Comparison of ENCODE assay signal across 14 cellular contexts in genomic region chr6:31797607-31798006, GRCh38. TPM values are rescaled to one million over a fixed set of nuclear protein-coding genes. Genes with fewer than 3 reads are reported as not detected.
DNase-seq lines count a peak whose midpoint lies in the region; ATAC-seq and TF ChIP-seq lines count a peak whose summit lies in the region.
"Had no signal": no experiment of that assay in that cellular context is flagged by ENCODE, and none has a peak within 500 bp of the region (broad histone marks: within the 10 kb centered on the region; RNA-seq: fewer than 3 reads in every experiment).

No MANE protein-coding gene starts in this region.

- no peak overlapping the region for H3K4me3 ChIP-seq in right lobe of liver
- no peak overlapping the region for H3K4me3 ChIP-seq in MG63
- H3K4me3 ChIP-seq: breast epithelium had no signal

- 71% methylated on average over 5 of the region's 5 CpGs for WGBS in right lobe of liver (ENCODE audit: insufficient coverage, low coverage, low lambda C conversion rate, missing lambda C conversion rate)

- H3K4me3 Mint-ChIP-seq in activated T-cell treated with anti-CD3 and anti-CD28 coated beads, Interleukin-2, amount 50 U/mL, for 4 hours: peak overlapping the region; percentile 37
- H3K4me3 Mint-ChIP-seq in type B pancreatic cell: peak overlapping the region; percentile 41

- peak overlapping the region; percentile 55 for H3K27ac Mint-ChIP-seq in type B pancreatic cell

- TF ChIP-seq CTCF in right lobe of liver (IDR thresholded peaks at IDR 0.05) (no peak), type B pancreatic cell (conservative IDR thresholded peaks at IDR 0.05) (no peak)

- no peaks in the 10 kb centered on the region for H3K9me3 Mint-ChIP-seq in activated T-cell treated with anti-CD3 and anti-CD28 coated beads, Interleukin-2, amount 50 U/mL, for 4 hours
- H3K9me3 Mint-ChIP-seq in type B pancreatic cell: no peaks in the 10 kb centered on the region

- H3K27me3 ChIP-seq in right lobe of liver: no peaks in the 10 kb centered on the region
- no peaks in the 10 kb centered on the region for H3K27me3 ChIP-seq in MG63
- H3K27me3 ChIP-seq: BE2C, breast epithelium had no signal

- peaks cover 35% of the 10 kb centered on the region for H3K4me1 Mint-ChIP-seq in activated T-cell treated with anti-CD3 and anti-CD28 coated beads, Interleukin-2, amount 50 U/mL, for 4 hours (ENCODE audit: low read depth)
- peaks cover 9% of the 10 kb centered on the region for H3K4me1 Mint-ChIP-seq in type B pancreatic cell (ENCODE audit: unreplicated experiment)

- H3K9me3 ChIP-seq in right lobe of liver (no peaks in the 10 kb centered on the region), MG63 (no peaks in the 10 kb centered on the region)
- H3K9me3 ChIP-seq: BE2C, breast epithelium had no signal

- no peak for TF ChIP-seq POLR2A in right lobe of liver (IDR thresholded peaks at IDR 0.05)

- intact Hi-C loops in right lobe of liver (cut with DNase I): no loop called here

- peak overlapping the region in 2 of 3 donors; percentile 4 to 33 for H3K27ac ChIP-seq in right lobe of liver

- peaks cover 0 to 12% (median 4%) of the 10 kb centered on the region in 4 donors for H3K4me1 ChIP-seq in right lobe of liver
- H3K4me1 ChIP-seq: BE2C, breast epithelium had no signal

- DNase-seq in stimulated activated naive CD4-positive, alpha-beta T cell (lab: John Stamatoyannopoulos, UW): peak in 4 of 6 experiments; percentile 2 to 46 (median 32)
- DNase-seq in stimulated activated naive CD4-positive, alpha-beta T cell treated with Interleukin-2 at 50 U/mL for 16 hours (lab: John Stamatoyannopoulos, UW): no peak
- no peak for DNase-seq in activated T-cell treated with anti-CD3 and anti-CD28 coated beads, Interleukin-2, amount 50 U/mL, for 4 hours
- no peak for DNase-seq in right lobe of liver
- DNase-seq in type B pancreatic cell (ENCODE audit: extremely low spot score, unreplicated experiment): no peak
- DNase-seq in stimulated activated CD4-positive, alpha-beta T cell treated with anti-CD3 and anti-CD28 coated beads, Interleukin-12 subunit alpha, Interleukin-12 subunit beta, amount 100 ng/mL, for 4 hours: no peak
- DNase-seq in MG63: no peak
- DNase-seq: activated CD4-positive, CD25-positive, alpha-beta regulatory T cell treated with anti-CD3 and anti-CD28 coated beads, Interleukin-2, amount 50 U/mL, for 72 hours; BE2C; NCI-H2107; RPMI8226 had no signal

- no peaks in the 10 kb centered on the region for H3K36me3 ChIP-seq in right lobe of liver
- no peaks in the 10 kb centered on the region; the same call in 1 of the 2 replicates for H3K36me3 ChIP-seq in MG63
- H3K36me3 ChIP-seq: breast epithelium had no signal

- H3K36me3 Mint-ChIP-seq in activated T-cell treated with anti-CD3 and anti-CD28 coated beads, Interleukin-2, amount 50 U/mL, for 4 hours (ENCODE audit: insufficient read depth): peaks cover 5% of the 10 kb centered on the region
- peaks cover 3% of the 10 kb centered on the region for H3K36me3 Mint-ChIP-seq in type B pancreatic cell

- ATAC-seq in activated T-cell treated with anti-CD3 and anti-CD28 coated beads, Interleukin-2, amount 50 U/mL, for 4 hours: no peak
- no peak for ATAC-seq in right lobe of liver
- no peak for ATAC-seq in HG02840 (IDR thresholded peaks at IDR 0.05; ENCODE audit: low FRiP score, unreplicated experiment)

- no peaks in the 10 kb centered on the region for H3K27me3 Mint-ChIP-seq in activated T-cell treated with anti-CD3 and anti-CD28 coated beads, Interleukin-2, amount 50 U/mL, for 4 hours (ENCODE audit: low read depth)
- H3K27me3 Mint-ChIP-seq in type B pancreatic cell: no peaks in the 10 kb centered on the region

RNA-seq across cellular contexts. Expression of gene VARS1, which starts 2.1 kb away (rescaled TPM):
- total RNA-seq in activated T-cell treated with anti-CD3 and anti-CD28 coated beads, Interleukin-2, amount 50 U/mL, for 4 hours: 100 to 1,000 TPM; 231 to 263 (median 234) TPM
- 10 to 100 TPM; 31.0 to 58.1 (median 41.0) TPM for total RNA-seq in right lobe of liver
- total RNA-seq in type B pancreatic cell (ENCODE audit: low replicate concordance): 89.0 and 104 TPM in 2 replicates
- total RNA-seq in MG63 (2014; rRNA removed; shearing (Covaris generic); ENCODE audit: low replicate concordance): 58.8 and 107 TPM in 2 replicates

RNA-seq across cellular contexts. Expression of gene LSM2, which starts 9.2 kb away (rescaled TPM):
- 100 to 1,000 TPM; 163 to 192 (median 184) TPM for total RNA-seq in activated T-cell treated with anti-CD3 and anti-CD28 coated beads, Interleukin-2, amount 50 U/mL, for 4 hours
- total RNA-seq in right lobe of liver (10 to 100 TPM; 11.0 to 26.1 (median 11.6) TPM), type B pancreatic cell (ENCODE audit: low replicate concordance) (57.9 and 74.5 TPM in 2 replicates)
- 57.0 and 58.4 TPM in 2 replicates for total RNA-seq in MG63 (2014; rRNA removed; shearing (Covaris generic); ENCODE audit: low replicate concordance)

RNA-seq across cellular contexts. Expression of gene HSPA1L, which starts 17.5 kb away (rescaled TPM):
- 1 to 10 TPM; 1.6 to 1.8 (median 1.7) TPM for total RNA-seq in activated T-cell treated with anti-CD3 and anti-CD28 coated beads, Interleukin-2, amount 50 U/mL, for 4 hours
- total RNA-seq in right lobe of liver: 1 to 10 TPM in 1 of 6 experiments, under 1 TPM in 5; 0.37 to 1.2 (median 0.56) TPM
- total RNA-seq in type B pancreatic cell (ENCODE audit: low replicate concordance): 1.8 and 1.9 TPM in 2 replicates
- total RNA-seq in MG63 (2014; rRNA removed; shearing (Covaris generic); ENCODE audit: low replicate concordance): 0.33 and 0.39 TPM in 2 replicates

RNA-seq across cellular contexts. Expression of gene HSPA1A, which starts 17.7 kb away (rescaled TPM):
- total RNA-seq in activated T-cell treated with anti-CD3 and anti-CD28 coated beads, Interleukin-2, amount 50 U/mL, for 4 hours: 10 to 100 TPM; 33.3 to 38.1 (median 34.2) TPM
- total RNA-seq in right lobe of liver (100 to 1,000 TPM in 2 of 6 experiments, 10 to 100 TPM in 4; 73.2 to 442 (median 80.2) TPM), type B pancreatic cell (ENCODE audit: low replicate concordance) (45.7 and 54.7 TPM in 2 replicates)
- total RNA-seq in MG63 (2014; rRNA removed; shearing (Covaris generic); ENCODE audit: low replicate concordance): 32.5 and 71.8 TPM in 2 replicates

RNA-seq across cellular contexts. Expression of gene VWA7, which starts 20.5 kb away (rescaled TPM):
- 1 to 10 TPM; 1.4 TPM for total RNA-seq in activated T-cell treated with anti-CD3 and anti-CD28 coated beads, Interleukin-2, amount 50 U/mL, for 4 hours
- total RNA-seq in right lobe of liver: 1 to 10 TPM; 1.2 to 5.2 (median 2.7) TPM
- total RNA-seq in type B pancreatic cell (ENCODE audit: low replicate concordance): 6.1 and 6.4 TPM in 2 replicates
- total RNA-seq in MG63 (2014; rRNA removed; shearing (Covaris generic); ENCODE audit: low replicate concordance): 0.13 and 0.84 TPM in 2 replicates
- total RNA-seq: subcutaneous adipose tissue had no signal

Comparison
In these comparisons a context has a peak if more than half of its experiments do, and no peak if none do; other contexts are left out.
1. DNase-seq: peak in stimulated activated naive CD4-positive, alpha-beta T cell (4 of 6); none in stimulated activated naive CD4-positive, alpha-beta T cell treated with Interleukin-2 at 50 U/mL for 16 hours (single experiment), activated T-cell treated with anti-CD3 and anti-CD28 coated beads, Interleukin-2, amount 50 U/mL, for 4 hours (single experiment), right lobe of liver (0 of 3), type B pancreatic cell (single experiment), stimulated activated CD4-positive, alpha-beta T cell treated with anti-CD3 and anti-CD28 coated beads, Interleukin-12 subunit alpha, Interleukin-12 subunit beta, amount 100 ng/mL, for 4 hours (single experiment) and MG63 (single experiment).